ENCODE assay signal across 25 cellular contexts in the genomic region with DNA sequence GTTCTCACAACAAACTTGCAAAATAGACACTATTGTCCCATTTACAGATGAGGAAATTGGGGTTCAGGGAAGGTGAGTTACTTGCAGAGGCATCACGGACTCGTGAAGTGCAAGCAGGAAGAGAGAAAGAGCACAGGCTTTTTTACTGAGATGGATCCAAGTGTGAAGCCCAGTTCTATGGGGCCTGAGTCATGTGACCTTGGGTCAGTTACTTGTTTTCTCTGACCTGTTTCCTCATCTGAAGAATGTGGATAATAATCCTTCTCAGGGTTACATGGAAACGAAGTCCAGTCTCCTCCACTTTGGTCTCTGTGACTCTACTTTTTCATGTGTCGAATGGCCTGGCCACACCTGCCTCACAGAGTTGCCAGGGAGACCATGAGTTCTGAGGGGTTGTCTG.
"Had no signal": no experiment of that assay in that cellular context is flagged by ENCODE, and none has a peak within 500 bp of the region (broad histone marks: within the 10 kb centered on the region; RNA-seq: fewer than 3 reads in every experiment).

No MANE protein-coding gene starts in this region.

- H3K27ac ChIP-seq: gastrocnemius medialis, left lung, neural progenitor cell, parathyroid adenoma, right atrium auricular region, suprapubic skin, vagina had no signal

- H2AFZ ChIP-seq: neural progenitor cell, parathyroid adenoma had no signal

- H3K4me3 ChIP-seq: gastrocnemius medialis, left lung, neural progenitor cell, right atrium auricular region, smooth muscle cell, suprapubic skin, vagina had no signal

- ATAC-seq: effector memory CD8-positive, alpha-beta T cell; gastrocnemius medialis; left cardiac atrium; left lung; naive thymus-derived CD4-positive, alpha-beta T cell; sciatic nerve; stimulated activated naive CD8-positive, alpha-beta T cell treated with anti-CD3 and anti-CD28 coated beads, Interleukin-15, amount 100 ng/mL, for 72 hours had no signal

- H3K4me1 ChIP-seq: gastrocnemius medialis, left lung, neural progenitor cell, parathyroid adenoma, right atrium auricular region, suprapubic skin, vagina had no signal

- DNase-seq: cortex of kidney; effector memory CD8-positive, alpha-beta T cell; foreskin fibroblast; gastrocnemius medialis; head of caudate nucleus; kidney; left cardiac atrium; left lung; mesenchymal stem cell; midbrain; naive thymus-derived CD4-positive, alpha-beta T cell; stimulated activated CD4-positive, alpha-beta T cell treated with anti-CD3 and anti-CD28 coated beads, Interleukin-12 subunit alpha, Interleukin-12 subunit beta, amount 100 ng/mL, for 4 hours; stimulated activated CD4-positive, alpha-beta T cell treated with anti-CD3 and anti-CD28 coated beads, Interleukin-1b, Interleukin-23, amount 100 ng/mL, for 48 hours; stimulated activated CD4-positive, alpha-beta T cell treated with anti-CD3 and anti-CD28 coated beads, Interleukin-4, amount 100 ng/mL, for 1 hour; stimulated activated CD8-positive, alpha-beta memory T cell treated with anti-CD3 and anti-CD28 coated beads, Interleukin-4, amount 100 ng/mL, for 48 hours; stimulated activated naive CD4-positive, alpha-beta T cell; stimulated activated naive CD8-positive, alpha-beta T cell treated with anti-CD3 and anti-CD28 coated beads, Interleukin-15, amount 100 ng/mL, for 72 hours; trophoblast cell had no signal

- H3K27me3 ChIP-seq: right atrium auricular region, vagina had no signal

- H3K36me3 ChIP-seq: gastrocnemius medialis, left lung, neural progenitor cell, right atrium auricular region, suprapubic skin, vagina had no signal

- H3K4me2 ChIP-seq: neural progenitor cell, smooth muscle cell had no signal

- H3K79me2 ChIP-seq: parathyroid adenoma had no signal

- H3K9me3 ChIP-seq: gastrocnemius medialis, left lung, right atrium auricular region, suprapubic skin, vagina had no signal

- H3K9ac ChIP-seq: neural progenitor cell, parathyroid adenoma had no signal
